Comparison of ENCODE assay signal across 10 cellular contexts in the genomic region with DNA sequence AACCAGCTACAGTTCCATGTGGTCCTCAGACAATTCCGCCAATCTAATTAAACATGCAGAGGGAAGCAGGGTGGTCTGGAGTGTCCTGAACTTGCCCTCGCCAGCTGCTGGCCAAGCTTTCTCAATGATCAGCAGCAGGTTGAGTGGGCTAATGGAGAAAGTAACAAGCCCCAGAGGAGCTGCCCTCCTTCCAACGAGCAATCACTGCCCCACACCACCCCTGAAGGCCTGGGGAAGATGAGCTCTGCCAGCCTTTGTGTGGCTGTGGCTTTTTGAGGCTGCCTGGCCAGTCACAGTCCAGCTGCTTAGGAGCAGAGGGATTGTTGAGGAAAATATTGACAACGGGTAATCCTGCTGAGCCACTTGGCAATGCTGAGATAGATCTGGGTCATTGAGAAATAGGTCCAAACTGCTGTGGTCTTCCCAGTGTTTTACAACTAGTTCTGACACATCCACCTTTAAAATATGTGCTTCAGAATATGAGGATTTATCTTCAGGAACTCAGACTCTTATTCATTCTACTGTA.
DNase-seq lines count a peak whose midpoint lies in the region; ATAC-seq and TF ChIP-seq lines count a peak whose summit lies in the region.
"Had no signal": no experiment of that assay in that cellular context is flagged by ENCODE, and none has a peak within 500 bp of the region (broad histone marks: within the 10 kb centered on the region; RNA-seq: fewer than 3 reads in every experiment).

No MANE protein-coding gene starts in this region.

- intact Hi-C loops in sigmoid colon (cut with DNase I): no loop called here

- H3K9me3 ChIP-seq in SJCRH30 (replicated peaks) (no peaks in the 10 kb centered on the region), sigmoid colon (no peaks in the 10 kb centered on the region)

- ATAC-seq in activated naive CD4-positive, alpha-beta T cell treated with anti-CD3 and anti-CD28 coated beads, Interleukin-2, amount 50 U/mL, for 72 hours: no peak

- TF ChIP-seq EP300 in sigmoid colon (IDR thresholded peaks at IDR 0.05): no peak

- no peak for TF ChIP-seq POLR2A in sigmoid colon (IDR thresholded peaks at IDR 0.05)

- H3K4me3 ChIP-seq in SJCRH30: no peak overlapping the region
- no peak overlapping the region for H3K4me3 ChIP-seq in fibroblast of mammary gland (ENCODE audit: control insufficient read depth, low read depth, low read length)
- no peak overlapping the region for H3K4me3 ChIP-seq in sigmoid colon

- peak in 2 of 3 experiments; percentile 23 to 44 for DNase-seq in NCI-H1417 (lab: John Stamatoyannopoulos, UW)
- no peak for DNase-seq in NCI-H1417 treated with DMSO at 0.1 percent for 48 hours (lab: John Stamatoyannopoulos, UW)
- peak; percentile 52 to 70 for DNase-seq in SJCRH30
- peak; percentile 56 for DNase-seq in fibroblast of mammary gland (ENCODE audit: low read depth)
- no peak for DNase-seq in sigmoid colon
- no peak for DNase-seq in activated naive CD4-positive, alpha-beta T cell treated with anti-CD3 and anti-CD28 coated beads, Interleukin-2, amount 50 U/mL, for 72 hours (ENCODE audit: low spot score in 2 of 2)
- no peak for DNase-seq in H4 (ENCODE audit: low spot score)
- DNase-seq in dedifferentiated amniotic fluid mesenchymal stem cell (ENCODE audit: extremely low spot score): no peak
- DNase-seq: EL had no signal

- H3K36me3 ChIP-seq in SJCRH30 (no peaks in the 10 kb centered on the region), sigmoid colon (no peaks in the 10 kb centered on the region)

- TF ChIP-seq CTCF in fibroblast of mammary gland (conservative IDR thresholded peaks at IDR 0.05; ENCODE audit: control insufficient read depth, insufficient read depth, low read depth, low read length) (no peak), sigmoid colon (IDR thresholded peaks at IDR 0.05) (no peak)

- no peak overlapping the region for H3K27ac Mint-ChIP-seq in activated naive CD4-positive, alpha-beta T cell treated with anti-CD3 and anti-CD28 coated beads, Interleukin-2, amount 50 U/mL, for 72 hours
- H3K27ac Mint-ChIP-seq: IgD-negative memory B cell had no signal

- H3K36me3 Mint-ChIP-seq in activated naive CD4-positive, alpha-beta T cell treated with anti-CD3 and anti-CD28 coated beads, Interleukin-2, amount 50 U/mL, for 72 hours: no peaks in the 10 kb centered on the region

- no peaks in the 10 kb centered on the region for H3K9me3 Mint-ChIP-seq in activated naive CD4-positive, alpha-beta T cell treated with anti-CD3 and anti-CD28 coated beads, Interleukin-2, amount 50 U/mL, for 72 hours
- H3K9me3 Mint-ChIP-seq: IgD-negative memory B cell had no signal

- WGBS in sigmoid colon, 2 donors: 75 to 78% methylated on average over 4 of the region's 4 CpGs

- H3K27ac ChIP-seq in SJCRH30 (peak overlapping the region; percentile 27), sigmoid colon (peak overlapping the region in 3 of 4 donors; percentile 41 to 67 (median 59))

- H3K4me1 ChIP-seq in SJCRH30: peaks cover 14% of the 10 kb centered on the region
- peaks cover 0 to 44% (median 28%) of the 10 kb centered on the region in 4 donors for H3K4me1 ChIP-seq in sigmoid colon

- H3K27me3 ChIP-seq in SJCRH30 (no peaks in the 10 kb centered on the region), sigmoid colon (no peaks in the 10 kb centered on the region)

Comparison
In these comparisons a context has a peak if more than half of its experiments do, and no peak if none do; other contexts are left out.
1. DNase-seq: peak in NCI-H1417 (2 of 3), SJCRH30 (2 of 2) and fibroblast of mammary gland (single experiment); none in NCI-H1417 treated with DMSO at 0.1 percent for 48 hours (single experiment), sigmoid colon (single experiment), activated naive CD4-positive, alpha-beta T cell treated with anti-CD3 and anti-CD28 coated beads, Interleukin-2, amount 50 U/mL, for 72 hours (0 of 2), H4 (single experiment) and dedifferentiated amniotic fluid mesenchymal stem cell (single experiment).